Comparison of ENCODE assay signal across 1 cellular context in the genomic region with DNA sequence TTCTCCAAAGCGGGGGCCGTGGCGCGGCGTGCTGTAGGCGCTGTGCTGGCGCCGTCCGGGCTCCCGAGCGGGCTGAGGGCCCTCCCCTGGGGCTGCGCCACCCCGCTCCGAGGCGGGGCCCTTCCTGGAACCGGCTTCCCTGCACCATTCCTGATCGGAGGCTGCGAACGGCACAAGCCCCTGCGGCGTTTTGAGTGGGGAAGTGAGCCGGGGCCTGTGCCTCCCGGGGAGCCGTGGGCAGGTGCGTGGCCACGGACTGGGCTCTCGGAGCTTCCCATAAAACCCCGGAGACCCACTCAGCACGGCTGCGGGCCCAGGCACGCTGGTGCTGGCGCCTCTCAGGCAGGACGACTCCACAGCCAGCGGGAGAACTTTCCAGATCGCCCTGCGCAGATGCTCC.
TF ChIP-seq lines count a peak whose summit lies in the region.

No MANE protein-coding gene starts in this region.

TF ChIP-seq in WTC11, 78 proteins besides CTCF, POLR2A, EP300 and RAD21 (continued from another document):
- TF ChIP-seq, protein P1, sequence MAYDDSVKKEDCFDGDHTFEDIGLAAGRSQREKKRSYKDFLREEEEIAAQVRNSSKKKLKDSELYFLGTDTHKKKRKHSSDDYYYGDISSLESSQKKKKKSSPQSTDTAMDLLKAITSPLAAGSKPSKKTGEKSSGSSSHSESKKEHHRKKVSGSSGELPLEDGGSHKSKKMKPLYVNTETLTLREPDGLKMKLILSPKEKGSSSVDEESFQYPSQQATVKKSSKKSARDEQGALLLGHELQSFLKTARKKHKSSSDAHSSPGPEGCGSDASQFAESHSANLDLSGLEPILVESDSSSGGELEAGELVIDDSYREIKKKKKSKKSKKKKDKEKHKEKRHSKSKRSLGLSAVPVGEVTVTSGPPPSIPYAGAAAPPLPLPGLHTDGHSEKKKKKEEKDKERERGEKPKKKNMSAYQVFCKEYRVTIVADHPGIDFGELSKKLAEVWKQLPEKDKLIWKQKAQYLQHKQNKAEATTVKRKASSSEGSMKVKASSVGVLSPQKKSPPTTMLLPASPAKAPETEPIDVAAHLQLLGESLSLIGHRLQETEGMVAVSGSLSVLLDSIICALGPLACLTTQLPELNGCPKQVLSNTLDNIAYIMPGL (CRISPR knock-in tag; IDR thresholded peaks at IDR 0.05): 0 out of 2 replicates have a peak, but pooled peaks have one; percentile 9
- TF ChIP-seq, protein P2, sequence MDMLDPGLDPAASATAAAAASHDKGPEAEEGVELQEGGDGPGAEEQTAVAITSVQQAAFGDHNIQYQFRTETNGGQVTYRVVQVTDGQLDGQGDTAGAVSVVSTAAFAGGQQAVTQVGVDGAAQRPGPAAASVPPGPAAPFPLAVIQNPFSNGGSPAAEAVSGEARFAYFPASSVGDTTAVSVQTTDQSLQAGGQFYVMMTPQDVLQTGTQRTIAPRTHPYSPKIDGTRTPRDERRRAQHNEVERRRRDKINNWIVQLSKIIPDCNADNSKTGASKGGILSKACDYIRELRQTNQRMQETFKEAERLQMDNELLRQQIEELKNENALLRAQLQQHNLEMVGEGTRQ (CRISPR knock-in tag; IDR thresholded peaks at IDR 0.05): no peak
- TF ChIP-seq NR3C1 (CRISPR knock-in tag; conservative IDR thresholded peaks at IDR 0.05; ENCODE audit: low read depth) (no peak), KAT7 (CRISPR knock-in tag; IDR thresholded peaks at IDR 0.05; ENCODE audit: borderline replicate concordance) (0 out of 2 replicates have a peak, but pooled peaks have one; percentile 69)
- TF ChIP-seq, protein P3, sequence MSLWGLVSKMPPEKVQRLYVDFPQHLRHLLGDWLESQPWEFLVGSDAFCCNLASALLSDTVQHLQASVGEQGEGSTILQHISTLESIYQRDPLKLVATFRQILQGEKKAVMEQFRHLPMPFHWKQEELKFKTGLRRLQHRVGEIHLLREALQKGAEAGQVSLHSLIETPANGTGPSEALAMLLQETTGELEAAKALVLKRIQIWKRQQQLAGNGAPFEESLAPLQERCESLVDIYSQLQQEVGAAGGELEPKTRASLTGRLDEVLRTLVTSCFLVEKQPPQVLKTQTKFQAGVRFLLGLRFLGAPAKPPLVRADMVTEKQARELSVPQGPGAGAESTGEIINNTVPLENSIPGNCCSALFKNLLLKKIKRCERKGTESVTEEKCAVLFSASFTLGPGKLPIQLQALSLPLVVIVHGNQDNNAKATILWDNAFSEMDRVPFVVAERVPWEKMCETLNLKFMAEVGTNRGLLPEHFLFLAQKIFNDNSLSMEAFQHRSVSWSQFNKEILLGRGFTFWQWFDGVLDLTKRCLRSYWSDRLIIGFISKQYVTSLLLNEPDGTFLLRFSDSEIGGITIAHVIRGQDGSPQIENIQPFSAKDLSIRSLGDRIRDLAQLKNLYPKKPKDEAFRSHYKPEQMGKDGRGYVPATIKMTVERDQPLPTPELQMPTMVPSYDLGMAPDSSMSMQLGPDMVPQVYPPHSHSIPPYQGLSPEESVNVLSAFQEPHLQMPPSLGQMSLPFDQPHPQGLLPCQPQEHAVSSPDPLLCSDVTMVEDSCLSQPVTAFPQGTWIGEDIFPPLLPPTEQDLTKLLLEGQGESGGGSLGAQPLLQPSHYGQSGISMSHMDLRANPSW (CRISPR knock-in tag; conservative IDR thresholded peaks at IDR 0.05; ENCODE audit: low read depth): no peak
- TF ChIP-seq, protein P4, sequence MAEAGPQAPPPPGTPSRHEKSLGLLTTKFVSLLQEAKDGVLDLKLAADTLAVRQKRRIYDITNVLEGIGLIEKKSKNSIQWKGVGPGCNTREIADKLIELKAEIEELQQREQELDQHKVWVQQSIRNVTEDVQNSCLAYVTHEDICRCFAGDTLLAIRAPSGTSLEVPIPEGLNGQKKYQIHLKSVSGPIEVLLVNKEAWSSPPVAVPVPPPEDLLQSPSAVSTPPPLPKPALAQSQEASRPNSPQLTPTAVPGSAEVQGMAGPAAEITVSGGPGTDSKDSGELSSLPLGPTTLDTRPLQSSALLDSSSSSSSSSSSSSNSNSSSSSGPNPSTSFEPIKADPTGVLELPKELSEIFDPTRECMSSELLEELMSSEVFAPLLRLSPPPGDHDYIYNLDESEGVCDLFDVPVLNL (CRISPR knock-in tag; IDR thresholded peaks at IDR 0.05; ENCODE audit: borderline replicate concordance, low read depth): no peak
- TF ChIP-seq, protein P5, sequence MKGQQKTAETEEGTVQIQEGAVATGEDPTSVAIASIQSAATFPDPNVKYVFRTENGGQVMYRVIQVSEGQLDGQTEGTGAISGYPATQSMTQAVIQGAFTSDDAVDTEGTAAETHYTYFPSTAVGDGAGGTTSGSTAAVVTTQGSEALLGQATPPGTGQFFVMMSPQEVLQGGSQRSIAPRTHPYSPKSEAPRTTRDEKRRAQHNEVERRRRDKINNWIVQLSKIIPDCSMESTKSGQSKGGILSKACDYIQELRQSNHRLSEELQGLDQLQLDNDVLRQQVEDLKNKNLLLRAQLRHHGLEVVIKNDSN (CRISPR knock-in tag; IDR thresholded peaks at IDR 0.05): 0 out of 2 replicates have a peak, but pooled peaks have one; percentile 19
